ENCODE assay signal across 8 cellular contexts in the genomic region with DNA sequence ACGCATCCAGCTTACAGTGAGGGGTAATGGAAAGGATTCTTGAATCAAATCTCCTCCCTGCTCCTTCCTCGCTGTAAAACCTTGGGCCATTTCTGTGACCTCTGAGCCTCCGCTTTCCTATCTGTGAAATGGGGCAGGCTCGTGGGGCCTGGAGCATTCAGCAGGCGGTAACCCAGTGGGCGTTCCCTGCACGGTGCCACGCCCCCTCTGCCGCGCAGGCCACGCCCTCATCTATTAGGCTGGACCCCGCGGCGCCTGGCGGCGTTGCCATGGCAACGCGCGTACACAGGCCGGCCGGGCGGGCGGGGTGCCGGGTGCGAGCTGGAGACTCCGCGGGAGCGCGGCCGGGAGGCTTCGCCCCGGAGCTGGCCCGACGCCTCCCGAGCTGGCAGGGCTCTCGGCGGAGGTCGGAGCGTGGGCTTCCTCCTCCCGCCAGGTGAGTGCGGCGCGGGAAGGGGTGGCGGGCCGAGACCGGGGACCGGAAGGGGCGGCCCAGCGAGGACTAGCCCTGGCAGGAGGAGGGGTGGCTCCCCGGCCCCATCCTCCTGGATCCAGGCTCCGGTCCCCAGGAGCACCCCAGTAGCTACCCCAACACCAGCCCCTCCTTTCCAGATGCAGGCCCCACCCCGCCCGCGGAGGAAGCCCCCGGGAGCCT. TPM values are rescaled to one million over a fixed set of nuclear protein-coding genes. Genes with fewer than 3 reads are reported as not detected.
DNase-seq lines count a peak whose midpoint lies in the region; ATAC-seq, FAIRE-seq and TF ChIP-seq lines count a peak whose summit lies in the region.

FHAD1 (plus strand) TSS at position 264 of the 655 bp plus-strand sequence. CDS start 4,562 bp downstream, outside the sequence.

- H4K20me1 ChIP-seq in astrocyte (ENCODE audit: insufficient read depth, low read length) (no peaks in the 10 kb centered on the region), hepatocyte (ENCODE audit: insufficient read depth, poor library complexity, severe bottlenecking) (no peaks in the 10 kb centered on the region)

- H3K9me2 ChIP-seq in hepatocyte (replicated peaks; ENCODE audit: insufficient read depth), result no peaks in the 10 kb centered on the region

- H3K79me2 ChIP-seq in astrocyte (ENCODE audit: insufficient read depth, low read length), result no peaks in the 10 kb centered on the region
- H3K79me2 ChIP-seq in hepatocyte, result no peaks in the 10 kb centered on the region

- peak within 1 kb of the TSS; percentile 80 for H3K4me3 Mint-ChIP-seq in astrocyte (ENCODE audit: unreplicated experiment)

- FAIRE-seq in HTR-8/SVneo (lab: Jason Lieb, UNC) (peak; percentile 57), astrocyte (lab: Jason Lieb, UNC) (no peak)

- H3K9me3 Mint-ChIP-seq in astrocyte (ENCODE audit: unreplicated experiment), result peaks cover 5% of the 10 kb centered on the region

- peak; percentile 41 for DNase-seq in DMS114 treated with DMSO at 0.1 percent for 48 hours (lab: John Stamatoyannopoulos, UW; ENCODE audit: unreplicated experiment)
- peak; percentile 44 for DNase-seq in HTR-8/SVneo (ENCODE audit: insufficient read length, low spot score)
- no peak for DNase-seq in SK-N-MC (ENCODE audit: low read depth, low spot score)
- DNase-seq in astrocyte (ENCODE audit: low read depth), result peak; percentile 22
- peak; percentile 87 for DNase-seq in hepatocyte (ENCODE audit: low spot score)
- DNase-seq in sciatic nerve (ENCODE audit: low spot score), result peak; percentile 79
- no peak for DNase-seq in GDM1 (lab: John Stamatoyannopoulos, UW)

- H3K4me2 ChIP-seq in astrocyte (ENCODE audit: low read length) (peak within 1 kb of the TSS; percentile 79), hepatocyte (peak within 1 kb of the TSS; percentile 93)

- H3K36me3 ChIP-seq in SK-N-MC (ENCODE audit: insufficient read depth, low read length), result no peaks in the 10 kb centered on the region
- H3K36me3 ChIP-seq in astrocyte (ENCODE audit: insufficient read depth, low read length), result no peaks in the 10 kb centered on the region
- H3K36me3 ChIP-seq in hepatocyte (replicated peaks; ENCODE audit: insufficient read depth, low read depth), result no peaks in the 10 kb centered on the region

- no peaks in the 10 kb centered on the region for H3K36me3 Mint-ChIP-seq in astrocyte (ENCODE audit: low read depth, unreplicated experiment)

- peaks cover 32% of the 10 kb centered on the region for H3K27me3 Mint-ChIP-seq in astrocyte (ENCODE audit: low read depth, unreplicated experiment)

- H3K9me3 ChIP-seq in SK-N-MC (ENCODE audit: low read depth, low read length), result no peaks in the 10 kb centered on the region
- no peaks in the 10 kb centered on the region for H3K9me3 ChIP-seq in astrocyte (ENCODE audit: insufficient read depth, low read depth, low read length)
- no peaks in the 10 kb centered on the region for H3K9me3 ChIP-seq in hepatocyte (ENCODE audit: low read depth)

- H2AFZ ChIP-seq in astrocyte (ENCODE audit: low read depth, low read length) (peak within 1 kb of the TSS; percentile 62), hepatocyte (peak within 1 kb of the TSS; percentile 62)

- ATAC-seq in sciatic nerve, result peak; percentile 76
- no peak for ATAC-seq in GM21737 (IDR thresholded peaks at IDR 0.05; ENCODE audit: unreplicated experiment)

- no peaks in the 10 kb centered on the region for H3K4me1 ChIP-seq in astrocyte (ENCODE audit: insufficient read depth, low read length)
- peaks cover 15% of the 10 kb centered on the region for H3K4me1 ChIP-seq in hepatocyte (ENCODE audit: insufficient read depth)

- no peak for TF ChIP-seq CTCF in astrocyte (IDR thresholded peaks at IDR 0.05; ENCODE audit: insufficient read depth, low read depth, low read length)
- TF ChIP-seq CTCF in hepatocyte (IDR thresholded peaks at IDR 0.05; ENCODE audit: poor library complexity), result no peak

- H3K4me3 ChIP-seq in SK-N-MC (peak within 1 kb of the TSS; percentile 59), astrocyte (ENCODE audit: insufficient read depth, low read depth, low read length) (peak within 1 kb of the TSS; percentile 48), hepatocyte (peak within 1 kb of the TSS; percentile 20)

- peaks cover 18% of the 10 kb centered on the region for H3K27me3 ChIP-seq in astrocyte (ENCODE audit: insufficient read depth, low read length)
- H3K27me3 ChIP-seq in hepatocyte, result peaks cover 5% of the 10 kb centered on the region

- intact Hi-C loops in sciatic nerve (cut with DNase I), result no loop called here

- H3K4me1 Mint-ChIP-seq in astrocyte (ENCODE audit: low read depth, unreplicated experiment), result peaks cover 11% of the 10 kb centered on the region

- H3K9ac ChIP-seq in SK-N-MC (ENCODE audit: insufficient read length) (no peak within 1 kb of the TSS), astrocyte (ENCODE audit: low read length) (no peak within 1 kb of the TSS)

- peak within 1 kb of the TSS; percentile 55 for H3K27ac Mint-ChIP-seq in astrocyte (ENCODE audit: unreplicated experiment)

- WGBS in hepatocyte (ENCODE audit: low lambda C conversion rate, missing lambda C conversion rate), result 8% methylated on average over 38 of the region's 55 CpGs

- H3K27ac ChIP-seq in SK-N-MC (no peak within 1 kb of the TSS), astrocyte (ENCODE audit: low read depth, low read length) (no peak within 1 kb of the TSS), hepatocyte (peak within 1 kb of the TSS; percentile 35)

RNA-seq across cellular contexts. Expression of gene FHAD1, which starts in this region (rescaled TPM):
- total RNA-seq in astrocyte (0.25 TPM in 1 of 2 replicates, not detected in the other), hepatocyte (0.13 and 0.24 TPM in 2 replicates), sciatic nerve (3.1 TPM)
- 0.16 and 0.68 TPM in 2 replicates for polyA plus RNA-seq in hepatocyte

Comparison
In these comparisons a context has a peak if more than half of its experiments do, and no peak if none do; other contexts are left out.
1. Peak in DNase-seq, H3K4me3 ChIP-seq and H3K4me2 ChIP-seq in astrocyte; RNA of the gene not detected or under 1 TPM.
2. Peak in DNase-seq, H3K4me3 ChIP-seq, H3K27ac ChIP-seq and H3K4me2 ChIP-seq in hepatocyte; RNA of the gene not detected or under 1 TPM.
3. DNase-seq: peak in DMS114 treated with DMSO at 0.1 percent for 48 hours (single experiment), HTR-8/SVneo (single experiment) and sciatic nerve (single experiment); none in SK-N-MC (single experiment) and GDM1 (single experiment).
4. Peak in every context shown above with its lines, with median percentiles within 50 percentile points of each other: H3K4me3 ChIP-seq.